20 cellular contexts compared by ENCODE assay signal in genomic region chr15:41020311-41020710, GRCh38.
"Had no signal": no experiment of that assay in that cellular context is flagged by ENCODE, and none has a peak within 500 bp of the region (broad histone marks: within the 10 kb centered on the region; RNA-seq: fewer than 3 reads in every experiment).

No MANE protein-coding gene starts in this region.

- H3K4me3 ChIP-seq: adrenal gland, coronary artery, esophagus muscularis mucosa, spleen, suprapubic skin, tibial artery had no signal

- DNase-seq: activated CD4-positive, alpha-beta T cell treated with anti-CD3 and anti-CD28 coated beads for 48 hours; activated CD4-positive, alpha-beta T cell treated with anti-CD3 and anti-CD28 coated beads, Interleukin-2, amount 50 U/mL, for 48 hours; activated CD8-positive, alpha-beta memory T cell treated with anti-CD3 and anti-CD28 coated beads for 24 hours; activated effector memory CD4-positive, alpha-beta T cell treated with anti-CD3 and anti-CD28 coated beads, Interleukin-2, amount 50 U/mL, for 16 hours; activated naive CD4-positive, alpha-beta T cell treated with anti-CD3 and anti-CD28 coated beads for 36 hours; activated naive CD8-positive, alpha-beta T cell treated with anti-CD3 and anti-CD28 coated beads for 36 hours; activated T-cell treated with anti-CD3 and anti-CD28 coated beads, Interleukin-2, amount 50 U/mL, for 1 hour; adrenal gland; aorta; foreskin melanocyte; spleen; stimulated activated naive CD4-positive, alpha-beta T cell; T-cell; tibial artery; WERI-Rb-1 had no signal

- H3K27ac ChIP-seq: adrenal gland, coronary artery, esophagus muscularis mucosa, suprapubic skin, tibial artery, WERI-Rb-1 had no signal

- ATAC-seq: activated CD4-positive, CD25-positive, alpha-beta regulatory T cell treated with anti-CD3 and anti-CD28 coated beads, Interleukin-2, amount 50 U/mL, for 24 hours; T-cell had no signal

- H3K9me3 ChIP-seq: adrenal gland, esophagus muscularis mucosa, spleen, suprapubic skin, tibial artery had no signal

- H3K27me3 ChIP-seq: adrenal gland, esophagus muscularis mucosa, spleen, suprapubic skin, tibial artery had no signal

- FAIRE-seq: islet of Langerhans had no signal
